Comparison of ENCODE assay signal across 7 cellular contexts in genomic region chr1:98860314-98860713, GRCh38.
"Had no signal": no experiment of that assay in that cellular context is flagged by ENCODE, and none has a peak within 500 bp of the region (broad histone marks: within the 10 kb centered on the region; RNA-seq: fewer than 3 reads in every experiment).

No MANE protein-coding gene starts in this region.

- ATAC-seq: GM23338, HepG2 had no signal

- DNase-seq: H9, HCEC 1CT, KBM-7 had no signal

- H3K4me3 ChIP-seq: GM23338 had no signal

- H3K4me2 ChIP-seq: GM23338, KMS-11 had no signal

- H3K27ac ChIP-seq: HL-60, KMS-11 had no signal

- H2AFZ ChIP-seq: GM23338 had no signal

- H3K9ac ChIP-seq: KMS-11 had no signal
